Comparison of ENCODE assay signal across 8 cellular contexts in genomic region chr18:26254808-26255207, GRCh38. TPM values are rescaled to one million over a fixed set of nuclear protein-coding genes. Genes with fewer than 3 reads are reported as not detected.
DNase-seq lines count a peak whose midpoint lies in the region; ATAC-seq, FAIRE-seq and TF ChIP-seq lines count a peak whose summit lies in the region.
"Not testable (repeated sequence)": the region's sequence is repeated elsewhere in the genome, so short reads cannot be mapped to it uniquely, and the experiment has no call there.

No MANE protein-coding gene starts in this region.

- H3K79me2 ChIP-seq in KMS-11 (ENCODE audit: insufficient read depth, low read depth): peaks cover 98% of the 10 kb centered on the region

- not testable (repeated sequence) for FAIRE-seq in bronchial epithelial cell (lab: Jason Lieb, UNC)

- not testable (repeated sequence) for H3K9ac ChIP-seq in KMS-11

- peak overlapping the region; percentile 15; the same call in 1 of the 2 replicates for H3K4me2 ChIP-seq in KMS-11

- DNase-seq in GM12865 (ENCODE audit: low read depth): peak; percentile 72
- DNase-seq in SIG-M5 treated with dmso at 0.1 percent for 504 hours (lab: John Stamatoyannopoulos, UW; ENCODE audit: unreplicated experiment): peak; percentile 10
- DNase-seq in bronchial epithelial cell (ENCODE audit: low read depth): peak; percentile 41
- peak; percentile 37 for DNase-seq in iris pigment epithelial cell (ENCODE audit: low read depth)

- H2AFZ ChIP-seq in KMS-11 (ENCODE audit: low read depth): not testable (repeated sequence)

- H3K36me3 ChIP-seq in KMS-11 (ENCODE audit: insufficient read depth); bronchial epithelial cell (ENCODE audit: control insufficient read depth, insufficient read depth, low read length): not testable (repeated sequence)

- H3K4me3 ChIP-seq in GM12865 (ENCODE audit: low read depth, low read length); KMS-11 (IDR thresholded peaks at IDR 0.05; ENCODE audit: insufficient read depth, low read depth, low read length); bronchial epithelial cell (ENCODE audit: low read depth, low read length): not testable (repeated sequence)

- not testable (repeated sequence) for H3K27me3 ChIP-seq in KMS-11 (ENCODE audit: insufficient read depth, low read depth); bronchial epithelial cell (ENCODE audit: control insufficient read depth, insufficient read depth, low read length)

- not testable (repeated sequence) for H3K27ac ChIP-seq in KMS-11

- peak; percentile 14 for TF ChIP-seq CTCF in GM12865 (IDR thresholded peaks at IDR 0.05; ENCODE audit: insufficient read depth, low read depth, low read length, missing control alignments)
- TF ChIP-seq CTCF in KMS-11 (conservative IDR thresholded peaks at IDR 0.05; ENCODE audit: low read depth, low read length); bronchial epithelial cell (IDR thresholded peaks at IDR 0.05; ENCODE audit: insufficient read depth, low read length, severe bottlenecking): not testable (repeated sequence)

- H3K4me1 ChIP-seq in KMS-11 (ENCODE audit: low read depth, poor library complexity, severe bottlenecking): peaks cover 73% of the 10 kb centered on the region

- ATAC-seq in GM18861 (IDR thresholded peaks at IDR 0.05; ENCODE audit: unreplicated experiment): peak; percentile 42
- ATAC-seq in GM21447 (IDR thresholded peaks at IDR 0.05; ENCODE audit: unreplicated experiment): peak; percentile 50
- ATAC-seq in HG02884 (IDR thresholded peaks at IDR 0.05; ENCODE audit: unreplicated experiment): peak; percentile 64

- peaks cover 18% of the 10 kb centered on the region for H4K20me1 ChIP-seq in KMS-11 (ENCODE audit: insufficient read depth)

RNA-seq across cellular contexts. Expression of gene TAF4B, which starts 28.6 kb away (rescaled TPM):
- 2.3 and 6.6 TPM in 2 replicates for total RNA-seq in bronchial epithelial cell

Comparison
In these comparisons a context has a peak if more than half of its experiments do, and no peak if none do; other contexts are left out.
1. DNase-seq: peak in every context shown above with its lines; median percentile 72 in GM12865; 41 in bronchial epithelial cell; 37 in iris pigment epithelial cell; 10 in SIG-M5 treated with dmso at 0.1 percent for 504 hours.